In genomic region chr9:137452761-137453642, GRCh38 we compare ENCODE assay signal across 12 cellular contexts. TPM values are rescaled to one million over a fixed set of nuclear protein-coding genes. Genes with fewer than 3 reads are reported as not detected.
DNase-seq lines count a peak whose midpoint lies in the region; ATAC-seq and TF ChIP-seq lines count a peak whose summit lies in the region.
"Had no signal": no experiment of that assay in that cellular context is flagged by ENCODE, and none has a peak within 500 bp of the region (broad histone marks: within the 10 kb centered on the region; RNA-seq: fewer than 3 reads in every experiment).

No MANE protein-coding gene starts in this region.

- TF ChIP-seq EP300 in sigmoid colon (IDR thresholded peaks at IDR 0.05) = no peak

- no peak for TF ChIP-seq POLR2A in sigmoid colon (IDR thresholded peaks at IDR 0.05)

- no peaks in the 10 kb centered on the region for H3K9me3 Mint-ChIP-seq in WTC11
- H3K9me3 Mint-ChIP-seq: stimulated activated naive CD8-positive, alpha-beta T cell treated with anti-CD3 and anti-CD28 coated beads, Interleukin-15, Interleukin-2, amounts not matched to agents 100 ng/mL and 50 ng/mL, for 24 hours had no signal

- CTCF ChIA-PET in WTC11 (lab: Charles Lee) = interaction anchor here (1.0 to 1.9 kb wide), 11 partner anchors 7 to 406 kb away, joined by 3 to 16 read pairs (median 5); partner anchors contain the start of genes EXD3, NOXA1, NPDC1 and NRARP

- H3K36me3 Mint-ChIP-seq in WTC11 = peaks cover 3% of the 10 kb centered on the region; the same call in 1 of the 2 replicates

- H3K4me3 ChIP-seq in GM06990 (replicated peaks; ENCODE audit: low read depth, low read length) = no peak overlapping the region
- peak overlapping the region; percentile 64; the same call in 1 of the 2 replicates for H3K4me3 ChIP-seq in iPS-20b (ENCODE audit: low read length)
- H3K4me3 ChIP-seq in sigmoid colon = peak overlapping the region; percentile 23 to 59 (median 43)

- H3K27ac Mint-ChIP-seq in WTC11 = no peak overlapping the region
- H3K27ac Mint-ChIP-seq: stimulated activated naive CD8-positive, alpha-beta T cell treated with anti-CD3 and anti-CD28 coated beads, Interleukin-15, Interleukin-2, amounts not matched to agents 100 ng/mL and 50 ng/mL, for 24 hours had no signal

- H3K27me3 ChIP-seq in GM06990 (replicated peaks; ENCODE audit: control insufficient read depth, insufficient read depth, low read length) = no peaks in the 10 kb centered on the region
- H3K27me3 ChIP-seq in iPS-20b (ENCODE audit: insufficient read depth, low read length) = no peaks in the 10 kb centered on the region
- no peaks in the 10 kb centered on the region for H3K27me3 ChIP-seq in sigmoid colon
- H3K27me3 ChIP-seq: dorsolateral prefrontal cortex had no signal

- no peaks in the 10 kb centered on the region for H3K9me3 ChIP-seq in iPS-20b (ENCODE audit: insufficient read depth, low read depth, low read length)
- no peaks in the 10 kb centered on the region for H3K9me3 ChIP-seq in sigmoid colon

- H3K27me3 Mint-ChIP-seq in WTC11 (ENCODE audit: low read depth) = no peaks in the 10 kb centered on the region
- H3K27me3 Mint-ChIP-seq: stimulated activated naive CD8-positive, alpha-beta T cell treated with anti-CD3 and anti-CD28 coated beads, Interleukin-15, Interleukin-2, amounts not matched to agents 100 ng/mL and 50 ng/mL, for 24 hours had no signal

- TF ChIP-seq CTCF in GM06990 (IDR thresholded peaks at IDR 0.05; ENCODE audit: insufficient read depth, low read length, poor library complexity, severe bottlenecking) (no peak), WTC11 (IDR thresholded peaks at IDR 0.05) (no peak), sigmoid colon (IDR thresholded peaks at IDR 0.05) (no peak), GM10266 (IDR thresholded peaks at IDR 0.05; ENCODE audit: control insufficient read depth, insufficient read depth, low read depth, missing control alignments) (no peak)

- no peak overlapping the region for H3K9ac ChIP-seq in iPS-20b (ENCODE audit: low read depth, low read length)
- H3K9ac ChIP-seq: KMS-11 had no signal

- H3K36me3 ChIP-seq in GM06990 (ENCODE audit: control insufficient read depth, insufficient read depth, low read length) = peaks cover 10% of the 10 kb centered on the region
- peaks cover 21% of the 10 kb centered on the region; the same call in 1 of the 2 replicates for H3K36me3 ChIP-seq in iPS-20b (ENCODE audit: insufficient read depth, low read depth, low read length)
- peaks cover 0 to 24% (median 9%) of the 10 kb centered on the region in 4 donors for H3K36me3 ChIP-seq in sigmoid colon

- H3K4me1 Mint-ChIP-seq in WTC11 = peaks cover 6% of the 10 kb centered on the region

- DNase-seq in GM06990 (ENCODE audit: extremely low read depth, insufficient read length) (peak; percentile 24), WTC11 (ENCODE audit: low spot score) (no peak), sigmoid colon (peak; percentile 69), iPS-NIHi11 (ENCODE audit: low spot score) (no peak), GM10266 (ENCODE audit: extremely low spot score) (no peak), NCI-H2171 (lab: John Stamatoyannopoulos, UW) (no peak)

- intact Hi-C loops in sigmoid colon (cut with DNase I) = loop anchor here (10.0 kb wide), 1 partner anchor 152 kb away; the partner anchor contains the start of gene ARRDC1

- H3K4me3 Mint-ChIP-seq in WTC11 = peak overlapping the region; percentile 73
- H3K4me3 Mint-ChIP-seq: stimulated activated naive CD8-positive, alpha-beta T cell treated with anti-CD3 and anti-CD28 coated beads, Interleukin-15, Interleukin-2, amounts not matched to agents 100 ng/mL and 50 ng/mL, for 24 hours had no signal

- H3K27ac ChIP-seq in iPS-20b (ENCODE audit: low read length) = no peak overlapping the region
- H3K27ac ChIP-seq in sigmoid colon = peak overlapping the region in 1 of 4 donors; percentile 45
- H3K27ac ChIP-seq: KMS-11 had no signal

- WGBS in sigmoid colon, 2 donors = 83 to 84% methylated on average over 43 of the region's 43 CpGs

- H3K4me1 ChIP-seq in iPS-20b (ENCODE audit: insufficient read depth, low read length) (peaks cover 9% of the 10 kb centered on the region), sigmoid colon (peaks cover 0 to 33% (median 25%) of the 10 kb centered on the region in 4 donors)

- peak; percentile 1 for ATAC-seq in WTC11
- ATAC-seq in GM21737 (IDR thresholded peaks at IDR 0.05; ENCODE audit: unreplicated experiment) = no peak

- POLR2A ChIA-PET in WTC11 (lab: Charles Lee) = interaction anchor here (0.7 to 2.6 kb wide), 2 partner anchors 30 to 338 kb away, joined by 3 to 11 read pairs; partner anchors contain the start of genes EXD3 and NOXA1

TF ChIP-seq in WTC11, 78 proteins besides CTCF, POLR2A, EP300 and RAD21:
- TF ChIP-seq ZNF263 (CRISPR knock-in tag; IDR thresholded peaks at IDR 0.05; ENCODE audit: low read depth) (0 out of 2 replicates have a peak, but pooled peaks have one; percentile 9), ZBTB21 (CRISPR knock-in tag; IDR thresholded peaks at IDR 0.05; ENCODE audit: borderline replicate concordance) (no peak)

RNA-seq across cellular contexts. Expression of gene NSMF, which starts 6.1 kb away (rescaled TPM):
- total RNA-seq in WTC11 (2021) (61.6 to 63.7 TPM (median 61.9 TPM) in 3 replicates), sigmoid colon (10 to 100 TPM; 21.8 to 33.8 (median 27.4) TPM)
- 10 to 100 TPM; 24.0 to 50.4 (median 42.4) TPM for polyA plus RNA-seq in sigmoid colon

RNA-seq across cellular contexts. Expression of gene ENTPD8, which starts 11.8 kb away (rescaled TPM):
- total RNA-seq in WTC11 (2021) (2.0 to 2.5 TPM (median 2.3 TPM) in 3 replicates), sigmoid colon (under 1 TPM in 1 of 4 donors, not detected in 3; 0.71 TPM)
- polyA plus RNA-seq in sigmoid colon = 10 to 100 TPM; 32.4 to 65.3 (median 44.4) TPM
- total RNA-seq: kidney epithelial cell had no signal

RNA-seq across cellular contexts. Expression of gene NOXA1, which starts 29.8 kb away (rescaled TPM):
- total RNA-seq in WTC11 (2021) = 2.9 to 5.9 TPM (median 4.8 TPM) in 3 replicates
- 1 to 10 TPM; 1.4 to 3.3 (median 2.9) TPM for total RNA-seq in sigmoid colon
- 10 to 100 TPM; 15.0 to 16.4 (median 15.4) TPM for polyA plus RNA-seq in sigmoid colon

RNA-seq across cellular contexts. Expression of gene EXD3, which starts 30.0 kb away (rescaled TPM):
- total RNA-seq in WTC11 (2021) (20.4 to 23.1 TPM (median 21.2 TPM) in 3 replicates), sigmoid colon (10 to 100 TPM in 2 of 4 donors, 1 to 10 TPM in 2; 8.9 to 25.5 (median 11.8) TPM)
- 10 to 100 TPM; 18.0 to 29.7 (median 26.6) TPM for polyA plus RNA-seq in sigmoid colon

Comparison
In these comparisons a context has a peak if more than half of its experiments do, and no peak if none do; other contexts are left out.
1. DNase-seq: peak in GM06990 (single experiment) and sigmoid colon (single experiment); none in WTC11 (single experiment), iPS-NIHi11 (single experiment), GM10266 (single experiment) and NCI-H2171 (single experiment).